In genomic region chr19:48496959-48497727, GRCh38 we compare ENCODE assay signal across 19 cellular contexts. TPM values are rescaled to one million over a fixed set of nuclear protein-coding genes. Genes with fewer than 3 reads are reported as not detected.
DNase-seq lines count a peak whose midpoint lies in the region; ATAC-seq and TF ChIP-seq lines count a peak whose summit lies in the region.
"Had no signal": no experiment of that assay in that cellular context is flagged by ENCODE, and none has a peak within 500 bp of the region (broad histone marks: within the 10 kb centered on the region; RNA-seq: fewer than 3 reads in every experiment).

No MANE protein-coding gene starts in this region.

- H3K4me1 ChIP-seq in breast epithelium = no peaks in the 10 kb centered on the region
- peaks cover 3% of the 10 kb centered on the region; the same call in 1 of the 2 replicates for H3K4me1 ChIP-seq in IMR-90 (ENCODE audit: control insufficient read depth, insufficient read depth, low read length)
- H3K4me1 ChIP-seq in duodenal mucosa (ENCODE audit: control insufficient read depth in 1 of 2, insufficient read depth in 2 of 2, low read length in 2 of 2) = peaks cover 20 to 40% of the 10 kb centered on the region in 2 donors

- H4K5ac ChIP-seq in IMR-90 (ENCODE audit: low read depth, low read length) = no peak overlapping the region

- H3K18ac ChIP-seq in IMR-90 (ENCODE audit: low read depth, low read length) = no peak overlapping the region

- H3K9me3 ChIP-seq in breast epithelium (no peaks in the 10 kb centered on the region), IMR-90 (ENCODE audit: control insufficient read depth, insufficient read depth, low read length) (no peaks in the 10 kb centered on the region), duodenal mucosa (ENCODE audit: control insufficient read depth in 1 of 2, low read length in 2 of 2) (no peaks in the 10 kb centered on the region)
- H3K9me3 ChIP-seq: MG63 had no signal

- H2AK5ac ChIP-seq in IMR-90 (ENCODE audit: low read depth, low read length) = no peak overlapping the region

- no peak overlapping the region for H3K4ac ChIP-seq in IMR-90 (ENCODE audit: low read depth, low read length)

- peak overlapping the region; percentile 16 for H2AK9ac ChIP-seq in IMR-90 (replicated peaks; ENCODE audit: low read depth, low read length, poor library complexity)

- no peak overlapping the region for H3K9ac ChIP-seq in IMR-90 (ENCODE audit: low read depth, low read length)
- peak overlapping the region; percentile 1 to 18 for H3K9ac ChIP-seq in duodenal mucosa (ENCODE audit: low read depth in 1 of 2, low read length in 2 of 2)
- H3K9ac ChIP-seq: GM23248, KMS-11 had no signal

- no peak overlapping the region for H3K27ac ChIP-seq in breast epithelium
- H3K27ac ChIP-seq in IMR-90 (ENCODE audit: insufficient read depth, low read length) = no peak overlapping the region
- no peak overlapping the region for H3K27ac ChIP-seq in duodenal mucosa (ENCODE audit: low read depth, low read length)
- H3K27ac ChIP-seq: GM23248, KMS-11, Peyer's patch had no signal

- peaks cover 4% of the 10 kb centered on the region for H3K9me1 ChIP-seq in IMR-90 (ENCODE audit: insufficient read depth, low read length)

- WGBS in IMR-90 (ENCODE audit: extremely low coverage in 2 of 2, insufficient read length in 1 of 2), 2 experiments = 37% methylated on average over 14 of the region's 45 CpGs; no CpG with 5 or more reads in 1 of the 2 experiments

- no peak overlapping the region for H3K27ac Mint-ChIP-seq in MCF 10A (ENCODE audit: low read depth, unreplicated experiment)
- H3K27ac Mint-ChIP-seq in type B pancreatic cell = peak overlapping the region; percentile 53

- H3K27me3 Mint-ChIP-seq in MCF 10A (ENCODE audit: insufficient read depth, unreplicated experiment) (peaks cover 16% of the 10 kb centered on the region), type B pancreatic cell (peaks cover 14% of the 10 kb centered on the region)

- POLR2A ChIA-PET in MCF 10A (lab: Yijun Ruan, JAX) = interaction anchor here (0.7 to 1.4 kb wide), 2 partner anchors 10 to 68 kb away, joined by 3 to 7 read pairs; no protein-coding TSS in a partner anchor
- POLR2A ChIA-PET in IMR-90 (lab: Charles Lee; ENCODE audit: unreplicated experiment) = no interaction called here

- intact Hi-C loops in breast epithelium (cut with DNase I; ENCODE audit: low total_unique reads) (no loop called here), MCF 10A (cut with micrococcal nuclease) (no loop called here), IMR-90 (cut with micrococcal nuclease) (no loop called here)

- no peak for TF ChIP-seq RAD21 in IMR-90 (IDR thresholded peaks at IDR 0.05; ENCODE audit: low read length)

- in situ Hi-C loops in IMR-90 (cut with MboI; ENCODE audit: low sequenced_read_pairs) = no loop called here

- H3K9me3 Mint-ChIP-seq in MCF 10A (ENCODE audit: unreplicated experiment) (no peaks in the 10 kb centered on the region), type B pancreatic cell (peaks cover 6% of the 10 kb centered on the region)

- H3K36me3 ChIP-seq in breast epithelium (no peaks in the 10 kb centered on the region), IMR-90 (ENCODE audit: control insufficient read depth, insufficient read depth, low read length) (no peaks in the 10 kb centered on the region), duodenal mucosa (ENCODE audit: control insufficient read depth in 1 of 2, insufficient read depth in 2 of 2, low read length in 2 of 2) (no peaks in the 10 kb centered on the region)
- H3K36me3 ChIP-seq: MG63, Peyer's patch had no signal

- H4K91ac ChIP-seq in IMR-90 (ENCODE audit: insufficient read depth, low read depth, low read length) = no peak overlapping the region

- BruUV-seq in MCF 10A (replicated peaks; lab: Mats Ljungman, UMichigan) (no TSS peak), IMR-90 (replicated peaks; lab: Mats Ljungman, UMichigan) (no TSS peak)

- CTCF ChIA-PET in MCF 10A (lab: Yijun Ruan, JAX) (interaction anchor here (0.8 to 0.9 kb wide), 2 partner anchors 87 to 110 kb away, joined by 3 to 4 read pairs; no protein-coding TSS in a partner anchor), IMR-90 (lab: Yijun Ruan, JAX) (interaction anchor here (1.5 kb wide), 1 partner anchor 106 kb away, joined by 3 read pairs; the partner anchor contains the start of gene KDELR1)

- TF ChIP-seq CTCF in breast epithelium (IDR thresholded peaks at IDR 0.05) (no peak), MCF 10A (IDR thresholded peaks at IDR 0.05; ENCODE audit: unreplicated experiment) (no peak), IMR-90 (conservative IDR thresholded peaks at IDR 0.05; ENCODE audit: low read depth, low read length) (no peak), type B pancreatic cell (conservative IDR thresholded peaks at IDR 0.05) (no peak)

- H3K56ac ChIP-seq in IMR-90 (ENCODE audit: extremely low read depth, insufficient read depth, low read length) = no peak overlapping the region

- TF ChIP-seq POLR2A in breast epithelium (IDR thresholded peaks at IDR 0.05) (no peak), IMR-90 (IDR thresholded peaks at IDR 0.05; ENCODE audit: low read depth, low read length) (no peak)

- H4K20me1 ChIP-seq in IMR-90 (ENCODE audit: insufficient read depth, low read length) = no peaks in the 10 kb centered on the region; the same call in 1 of the 2 replicates

- H2BK15ac ChIP-seq in IMR-90 (ENCODE audit: low read depth, low read length) = no peak overlapping the region

- no peak overlapping the region for H2BK5ac ChIP-seq in IMR-90 (ENCODE audit: low read depth, low read length, poor library complexity, severe bottlenecking)

- dilution Hi-C loops in IMR-90 (cut with HindIII; ENCODE audit: low sequenced_read_pairs, unreplicated experiment) = no loop called here

- H2AFZ ChIP-seq in IMR-90 (replicated peaks; ENCODE audit: low read length, poor library complexity) = no peak overlapping the region
- H2AFZ ChIP-seq: GM23248 had no signal

- ATAC-seq in IMR-90 (ENCODE audit: low read depth) = no peak
- ATAC-seq in GM18517 (IDR thresholded peaks at IDR 0.05; ENCODE audit: unreplicated experiment) = no peak

- peaks cover 0 to 9% of the 10 kb centered on the region in 2 experiments; a peak in 1 of 4 replicates for H3K79me1 ChIP-seq in IMR-90 (ENCODE audit: low read depth in 1 of 2, low read length in 2 of 2)

- H4K8ac ChIP-seq in IMR-90 (ENCODE audit: low read depth in 2 of 2, low read length in 2 of 2) = no peak overlapping the region

- no peak overlapping the region for H3K23ac ChIP-seq in IMR-90 (ENCODE audit: low read depth, low read length)

- H3K4me1 Mint-ChIP-seq in MCF 10A (ENCODE audit: insufficient read depth, unreplicated experiment) (peaks cover 23% of the 10 kb centered on the region), type B pancreatic cell (ENCODE audit: unreplicated experiment) (peaks cover 25% of the 10 kb centered on the region)

- no peak overlapping the region for H2BK20ac ChIP-seq in IMR-90 (ENCODE audit: low read depth, low read length)

- peaks cover 8 to 21% of the 10 kb centered on the region in 2 donors for H3K27me3 ChIP-seq in breast epithelium
- H3K27me3 ChIP-seq in IMR-90 (ENCODE audit: control insufficient read depth, insufficient read depth, low read length) = peaks cover 39% of the 10 kb centered on the region
- peaks cover 7 to 14% of the 10 kb centered on the region in 2 donors for H3K27me3 ChIP-seq in duodenal mucosa (ENCODE audit: control insufficient read depth in 1 of 2, insufficient read depth in 2 of 2, low read length in 2 of 2)
- H3K27me3 ChIP-seq: Peyer's patch had no signal

- peaks cover 10% of the 10 kb centered on the region for H3K36me3 Mint-ChIP-seq in MCF 10A (ENCODE audit: insufficient read depth, unreplicated experiment)
- no peaks in the 10 kb centered on the region for H3K36me3 Mint-ChIP-seq in type B pancreatic cell

- H3K4me3 Mint-ChIP-seq in MCF 10A (ENCODE audit: unreplicated experiment) (no peak overlapping the region), type B pancreatic cell (peak overlapping the region; percentile 31)

- H2BK120ac ChIP-seq in IMR-90 (ENCODE audit: low read depth, low read length) = no peak overlapping the region

- no peak for DNase-seq in breast epithelium (ENCODE audit: low spot score in 2 of 2)
- DNase-seq in MCF 10A (ENCODE audit: unreplicated experiment) = no peak
- no peak for DNase-seq in IMR-90
- DNase-seq in type B pancreatic cell (ENCODE audit: extremely low spot score, unreplicated experiment) = no peak
- DNase-seq in NCI-H1092 (lab: John Stamatoyannopoulos, UW) = no peak
- DNase-seq: DMS 273 treated with DMSO at 0.1 percent for 48 hours, EL, GM23248, MG63, NCI-H1105, NCI-H187 treated with DMSO at 0.1 percent for 48 hours, NCI-H446, NCI-H82, SHP77 treated with DMSO at 0.1 percent for 48 hours had no signal

- H3K4me3 ChIP-seq in breast epithelium (peak overlapping the region in 2 of 3 donors; percentile 29 to 32), IMR-90 (ENCODE audit: insufficient read depth, low read depth, low read length) (no peak overlapping the region), duodenal mucosa (ENCODE audit: low read depth in 1 of 2, low read length in 2 of 2) (peak overlapping the region; percentile 15 to 48)
- H3K4me3 ChIP-seq: GM23248, MG63 had no signal

- H3K4me2 ChIP-seq in IMR-90 (ENCODE audit: low read depth, low read length) = no peak overlapping the region
- H3K4me2 ChIP-seq: KMS-11 had no signal

- no peak overlapping the region for H3K14ac ChIP-seq in IMR-90 (replicated peaks; ENCODE audit: low read depth, low read length)

RNA-seq across cellular contexts. Expression of gene LMTK3, which starts 14.5 kb away (rescaled TPM):
- total RNA-seq in breast epithelium = 1 to 10 TPM in 2 of 3 donors, not detected in 1; 1.3 to 2.9 TPM
- total RNA-seq in MCF 10A (2022) = 0.37 and 0.47 TPM in 2 replicates
- total RNA-seq in IMR-90 (2012; rRNA removed) = 0.18 TPM in 1 of 2 replicates, not detected in the other
- 0.60 and 0.87 TPM in 2 replicates for polyA plus RNA-seq in IMR-90 (2012; rRNA removed)
- 0.70 and 0.79 TPM in 2 replicates for polyA plus RNA-seq in IMR-90 (2012; cell fraction: cytosol; rRNA removed)
- polyA plus RNA-seq in IMR-90 (2012; cell fraction: nucleus; rRNA removed; ENCODE audit: low replicate concordance) = 2.9 and 5.0 TPM in 2 replicates
- 12.2 and 21.6 TPM in 2 replicates for total RNA-seq in type B pancreatic cell (ENCODE audit: low replicate concordance)
- polyA plus RNA-seq: BJ, GM23248 had no signal

RNA-seq across cellular contexts. Expression of gene CYTH2, which starts 28.0 kb away (rescaled TPM):
- 10 to 100 TPM; 42.2 to 74.7 (median 70.4) TPM for total RNA-seq in breast epithelium
- 70.3 and 72.2 TPM in 2 replicates for total RNA-seq in MCF 10A (2022)
- 35.8 and 38.3 TPM in 2 replicates for total RNA-seq in IMR-90 (2012; rRNA removed)
- 56.1 and 62.0 TPM in 2 replicates for polyA plus RNA-seq in IMR-90 (2012; rRNA removed)
- polyA plus RNA-seq in IMR-90 (2012; cell fraction: cytosol; rRNA removed) = 49.6 and 59.9 TPM in 2 replicates
- polyA plus RNA-seq in IMR-90 (2012; cell fraction: nucleus; rRNA removed; ENCODE audit: low replicate concordance) = 149 and 158 TPM in 2 replicates
- 115 and 139 TPM in 2 replicates for total RNA-seq in type B pancreatic cell (ENCODE audit: low replicate concordance)

RNA-seq across cellular contexts. Expression of gene KCNJ14, which starts 41.8 kb away (rescaled TPM):
- total RNA-seq in breast epithelium (1 to 10 TPM in 2 of 3 donors, under 1 TPM in 1; 0.80 to 1.6 (median 1.0) TPM), MCF 10A (2022) (1.6 and 2.7 TPM in 2 replicates), IMR-90 (2012; rRNA removed) (under 0.01 and 0.18 TPM in 2 replicates), type B pancreatic cell (ENCODE audit: low replicate concordance) (1.8 TPM in 2 replicates)
- 0.34 and 0.39 TPM in 2 replicates for polyA plus RNA-seq in IMR-90 (2012; rRNA removed)
- 0.11 and 0.29 TPM in 2 replicates for polyA plus RNA-seq in IMR-90 (2012; cell fraction: cytosol; rRNA removed)
- 2.0 and 4.1 TPM in 2 replicates for polyA plus RNA-seq in IMR-90 (2012; cell fraction: nucleus; rRNA removed; ENCODE audit: low replicate concordance)

RNA-seq across cellular contexts. Expression of gene GRWD1, which starts 51.4 kb away (rescaled TPM):
- total RNA-seq in breast epithelium (10 to 100 TPM; 25.0 to 35.4 (median 30.1) TPM), MCF 10A (2022) (45.1 and 55.8 TPM in 2 replicates), IMR-90 (2012; rRNA removed) (22.0 and 32.5 TPM in 2 replicates), type B pancreatic cell (ENCODE audit: low replicate concordance) (37.2 and 44.0 TPM in 2 replicates)
- 22.5 and 25.2 TPM in 2 replicates for polyA plus RNA-seq in IMR-90 (2012; rRNA removed)
- 20.0 and 42.6 TPM in 2 replicates for polyA plus RNA-seq in IMR-90 (2012; cell fraction: cytosol; rRNA removed)
- 13.1 and 26.6 TPM in 2 replicates for polyA plus RNA-seq in IMR-90 (2012; cell fraction: nucleus; rRNA removed; ENCODE audit: low replicate concordance)

RNA-seq across cellular contexts. Expression of gene SULT2B1, which starts 54.8 kb away (rescaled TPM):
- total RNA-seq in breast epithelium (1 to 10 TPM in 2 of 3 donors, not detected in 1; 5.6 to 7.5 TPM), MCF 10A (2022) (not detected in 2 replicates), IMR-90 (2012; rRNA removed) (not detected in 2 replicates), type B pancreatic cell (ENCODE audit: low replicate concordance) (0.77 and 5.3 TPM in 2 replicates)
- polyA plus RNA-seq in IMR-90 (2012; rRNA removed) = 0.09 TPM in 1 of 2 replicates, not detected in the other
- polyA plus RNA-seq in IMR-90 (2012; cell fraction: cytosol; rRNA removed) = 0.08 TPM in 1 of 2 replicates, not detected in the other
- 0.13 and 0.23 TPM in 2 replicates for polyA plus RNA-seq in IMR-90 (2012; cell fraction: nucleus; rRNA removed; ENCODE audit: low replicate concordance)
- total RNA-seq: GM23248 had no signal
- polyA plus RNA-seq: GM23248 had no signal
